1 cellular context compared by ENCODE assay signal in the genomic region with DNA sequence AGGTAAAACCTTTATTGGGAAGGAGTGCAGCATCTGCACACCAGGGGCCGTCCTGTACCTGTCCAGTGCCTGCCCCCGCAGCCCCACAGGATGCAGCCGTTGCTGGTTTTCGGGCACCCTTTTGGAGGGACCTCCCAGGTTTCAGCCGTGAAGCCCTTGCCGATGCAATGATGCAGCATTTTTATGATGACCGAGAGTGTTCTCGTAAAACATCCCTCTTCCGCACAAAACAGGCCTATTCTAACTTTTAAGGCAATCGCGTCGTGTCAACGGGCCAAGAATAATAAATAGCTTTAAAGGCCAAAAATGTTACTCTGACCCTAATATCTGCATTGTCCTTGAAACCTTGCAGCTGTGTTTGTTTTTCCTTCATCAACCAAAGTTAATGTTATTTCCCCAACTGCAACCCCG.
TF ChIP-seq lines count a peak whose summit lies in the region.

No MANE protein-coding gene starts in this region.

TF ChIP-seq in K562, 482 proteins besides CTCF, POLR2A, EP300 and RAD21 (continued from another document):
- TF ChIP-seq, protein P1, sequence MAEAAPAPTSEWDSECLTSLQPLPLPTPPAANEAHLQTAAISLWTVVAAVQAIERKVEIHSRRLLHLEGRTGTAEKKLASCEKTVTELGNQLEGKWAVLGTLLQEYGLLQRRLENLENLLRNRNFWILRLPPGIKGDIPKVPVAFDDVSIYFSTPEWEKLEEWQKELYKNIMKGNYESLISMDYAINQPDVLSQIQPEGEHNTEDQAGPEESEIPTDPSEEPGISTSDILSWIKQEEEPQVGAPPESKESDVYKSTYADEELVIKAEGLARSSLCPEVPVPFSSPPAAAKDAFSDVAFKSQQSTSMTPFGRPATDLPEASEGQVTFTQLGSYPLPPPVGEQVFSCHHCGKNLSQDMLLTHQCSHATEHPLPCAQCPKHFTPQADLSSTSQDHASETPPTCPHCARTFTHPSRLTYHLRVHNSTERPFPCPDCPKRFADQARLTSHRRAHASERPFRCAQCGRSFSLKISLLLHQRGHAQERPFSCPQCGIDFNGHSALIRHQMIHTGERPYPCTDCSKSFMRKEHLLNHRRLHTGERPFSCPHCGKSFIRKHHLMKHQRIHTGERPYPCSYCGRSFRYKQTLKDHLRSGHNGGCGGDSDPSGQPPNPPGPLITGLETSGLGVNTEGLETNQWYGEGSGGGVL (CRISPR knock-in tag; IDR thresholded peaks at IDR 0.05): no peak
